In genomic region chr22:27647540-27647939, GRCh38 we compare ENCODE assay signal across 22 cellular contexts.
"Had no signal": no experiment of that assay in that cellular context is flagged by ENCODE, and none has a peak within 500 bp of the region (broad histone marks: within the 10 kb centered on the region; RNA-seq: fewer than 3 reads in every experiment).

No MANE protein-coding gene starts in this region.

- H3K27ac ChIP-seq: left ventricle myocardium inferior, neutrophil, parathyroid adenoma, upper lobe of left lung had no signal

- ATAC-seq: activated naive CD8-positive, alpha-beta T cell treated with anti-CD3 and anti-CD28 coated beads, Interleukin-2, amount 50 U/mL, for 24 hours; activated T-cell treated with anti-CD3 and anti-CD28 coated beads, Interleukin-2, amount 50 U/mL, for 72 hours; natural killer cell; T-helper 17 cell had no signal

- H3K9me3 ChIP-seq: left ventricle myocardium inferior, neutrophil, upper lobe of left lung had no signal

- H3K36me3 ChIP-seq: left ventricle myocardium inferior, neutrophil, upper lobe of left lung had no signal

- H3K27me3 ChIP-seq: neutrophil, upper lobe of left lung had no signal

- H3K4me1 ChIP-seq: parathyroid adenoma, upper lobe of left lung had no signal

- DNase-seq: activated CD4-positive, alpha-beta memory T cell treated with anti-CD3 and anti-CD28 coated beads, Interleukin-2, amount 10 ng/mL, durations not matched to agents 7 days and 5 days; activated CD4-positive, alpha-beta T cell treated with anti-CD3 and anti-CD28 coated beads for 48 hours; activated CD4-positive, CD25-positive, alpha-beta regulatory T cell; activated effector memory CD4-positive, alpha-beta T cell treated with Interleukin-2 at 50 U/mL for 16 hours; activated naive CD4-positive, alpha-beta T cell treated with anti-CD3 and anti-CD28 coated beads, Interleukin-2, amount 50 U/mL, for 16 hours; activated naive CD8-positive, alpha-beta T cell treated with anti-CD3 and anti-CD28 coated beads, Interleukin-2, amount 50 U/mL, for 24 hours; activated T-cell treated with anti-CD3 and anti-CD28 coated beads, Interleukin-2, amount 50 U/mL, for 72 hours; caudate nucleus; effector CD4-positive, alpha-beta T cell; erythroblast; foreskin fibroblast; kidney glomerular epithelial cell; left ventricle myocardium inferior; mammary epithelial cell; natural killer cell; stimulated activated CD4-positive, alpha-beta T cell treated with anti-CD3 and anti-CD28 coated beads, Interleukin-4, amount 100 ng/mL, for 24 hours; stimulated activated naive CD4-positive, alpha-beta T cell treated with Interleukin-2 at 50 U/mL for 16 hours; SW 1271; T-helper 17 cell; upper lobe of left lung had no signal

- H3K4me3 ChIP-seq: left ventricle myocardium inferior, upper lobe of left lung had no signal
